Comparison of ENCODE assay signal across 8 cellular contexts in the genomic region with DNA sequence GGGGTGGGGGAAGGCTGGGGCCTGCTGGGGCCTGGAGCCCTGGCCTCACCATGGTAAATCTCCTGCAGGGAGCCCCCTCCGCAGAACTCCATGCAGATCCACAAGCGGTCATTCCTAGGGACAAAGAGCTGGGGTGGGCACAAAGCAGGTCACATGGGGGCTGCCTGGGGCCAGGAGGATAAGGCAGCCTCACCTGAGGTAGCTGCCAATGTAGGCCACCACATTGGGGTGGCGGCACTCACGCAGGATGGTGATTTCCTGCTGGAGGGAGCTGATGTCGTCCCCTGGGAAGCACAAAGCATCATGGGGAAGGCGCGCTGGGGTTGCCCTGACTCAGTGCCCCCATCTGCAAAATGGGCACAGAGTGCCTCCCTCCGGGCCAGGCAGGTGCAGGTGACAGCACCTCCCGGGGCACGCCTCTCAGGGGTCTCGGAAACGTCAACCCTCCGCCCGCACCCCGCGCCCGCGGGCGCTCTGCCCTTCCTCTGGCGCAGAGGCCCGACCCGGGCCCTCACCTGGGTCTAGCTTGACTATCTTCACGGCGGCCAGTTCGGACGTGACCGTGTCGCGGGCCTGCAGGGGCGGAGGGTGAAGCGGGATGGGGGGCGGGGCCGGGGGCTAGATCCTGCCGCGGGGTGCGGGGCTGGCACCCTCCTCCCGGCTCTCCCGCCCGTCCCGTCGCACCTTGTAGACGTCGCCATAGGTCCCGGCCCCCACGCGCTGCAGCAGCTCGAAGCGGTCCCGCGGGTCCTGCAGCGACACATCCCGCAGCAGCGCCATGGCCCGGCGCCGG. TPM values are rescaled to one million over a fixed set of nuclear protein-coding genes. Genes with fewer than 3 reads are reported as not detected.
DNase-seq lines count a peak whose midpoint lies in the region; ATAC-seq and TF ChIP-seq lines count a peak whose summit lies in the region.

No MANE protein-coding gene starts in this region.

- POLR2A ChIA-PET in SK-N-SH (lab: Yijun Ruan, JAX): interaction anchor here (0.9 kb wide), 1 partner anchor 332 kb away, joined by 3 read pairs; no protein-coding TSS in a partner anchor

- CTCF ChIA-PET in SK-N-SH (lab: Yijun Ruan, JAX): interaction anchor here (0.8 to 3.3 kb wide), 6 partner anchors 10 to 297 kb away, joined by 3 to 20 read pairs (median 4); a partner anchor contains a TSS

- H3K27ac ChIP-seq in SK-N-SH (ENCODE audit: low read depth in 2 of 2, low read length in 1 of 2): peak overlapping the region in 1 of 2 experiments; percentile 62; a peak in 1 of 4 replicates
- H3K27ac ChIP-seq in right atrium auricular region: peak overlapping the region; percentile 78 to 92
- H3K27ac ChIP-seq in smooth muscle cell (ENCODE audit: low read depth): no peak overlapping the region

- H3K36me3 ChIP-seq in SK-N-SH (replicated peaks in 1 of 2; ENCODE audit: control insufficient read depth in 1 of 2, insufficient read depth in 2 of 2, low read length in 1 of 2) (peaks cover 0 to 34% of the 10 kb centered on the region in 2 experiments), right atrium auricular region (peaks cover 13% of the 10 kb centered on the region), smooth muscle cell (ENCODE audit: low read depth) (no peaks in the 10 kb centered on the region)

- H3K79me2 ChIP-seq in SK-N-SH (ENCODE audit: insufficient read depth) (no peaks in the 10 kb centered on the region), smooth muscle cell (ENCODE audit: low read depth) (no peaks in the 10 kb centered on the region)

- TF ChIP-seq EP300 in SK-N-SH (IDR thresholded peaks at IDR 0.05; ENCODE audit: borderline replicate concordance in 1 of 2, low read depth in 1 of 2, low read length in 1 of 2): no peak

- H3K4me3 ChIP-seq in SK-N-SH (ENCODE audit: low read depth in 2 of 2, low read length in 1 of 2): peak overlapping the region; percentile 68 to 69
- H3K4me3 ChIP-seq in right atrium auricular region: peak overlapping the region; percentile 68 to 71
- peak overlapping the region; percentile 87 for H3K4me3 ChIP-seq in smooth muscle cell

- H3F3A ChIP-seq in SK-N-SH (replicated peaks; ENCODE audit: insufficient read depth): peaks cover 3% of the 10 kb centered on the region
- H3F3A ChIP-seq in smooth muscle cell (ENCODE audit: low read depth): peaks cover 7% of the 10 kb centered on the region

- no peaks in the 10 kb centered on the region for H3K9me3 ChIP-seq in SK-N-SH
- no peaks in the 10 kb centered on the region for H3K9me3 ChIP-seq in right atrium auricular region
- no peaks in the 10 kb centered on the region for H3K9me3 ChIP-seq in smooth muscle cell (replicated peaks; ENCODE audit: low read depth)

- DNase-seq in SK-N-SH (peak; percentile 61), right atrium auricular region (ENCODE audit: low spot score) (no peak), smooth muscle cell (lab: John Stamatoyannopoulos, UW; ENCODE audit: unreplicated experiment) (no peak), kidney tubule cell (ENCODE audit: low spot score) (no peak), NCI-H1694 treated with DMSO at 0.1 percent for 48 hours (lab: John Stamatoyannopoulos, UW) (no peak)
- DNase-seq in activated T-cell treated with anti-CD3 and anti-CD28 coated beads, Interleukin-2, amount 50 U/mL, for 48 hours: peak; percentile 55 to 59

- no peak for TF ChIP-seq RAD21 in SK-N-SH (IDR thresholded peaks at IDR 0.05; ENCODE audit: low read length)

- H4K20me1 ChIP-seq in SK-N-SH (ENCODE audit: insufficient read depth): no peaks in the 10 kb centered on the region
- H4K20me1 ChIP-seq in smooth muscle cell (ENCODE audit: low read depth): no peaks in the 10 kb centered on the region

- no peak for TF ChIP-seq CTCF in SK-N-SH (IDR thresholded peaks at IDR 0.05)
- no peak for TF ChIP-seq CTCF in right atrium auricular region (IDR thresholded peaks at IDR 0.05)
- no peak for TF ChIP-seq CTCF in smooth muscle cell (IDR thresholded peaks at IDR 0.05; ENCODE audit: borderline replicate concordance, insufficient read depth, poor library complexity, severe bottlenecking)

- H3K4me1 ChIP-seq in SK-N-SH (ENCODE audit: control insufficient read depth in 1 of 2, insufficient read depth in 2 of 2, low read depth in 1 of 2, low read length in 1 of 2) (peaks cover 7 to 18% of the 10 kb centered on the region in 2 experiments; a peak in 2 of 4 replicates), right atrium auricular region (peaks cover 0 to 27% of the 10 kb centered on the region in 2 donors), smooth muscle cell (ENCODE audit: low read depth) (peaks cover 12% of the 10 kb centered on the region)

- H3K9ac ChIP-seq in SK-N-SH: peak overlapping the region; percentile 43
- no peak overlapping the region for H3K9ac ChIP-seq in smooth muscle cell (ENCODE audit: low read depth)

- peak overlapping the region; percentile 89 for H3K4me2 ChIP-seq in SK-N-SH
- peak overlapping the region; percentile 85 for H3K4me2 ChIP-seq in smooth muscle cell

- H3K9me2 ChIP-seq in SK-N-SH: no peaks in the 10 kb centered on the region

- no peak for ATAC-seq in SK-N-SH treated with all-trans-retinoic acid at 6 μM for 48 hours
- ATAC-seq in HG03354 (IDR thresholded peaks at IDR 0.05; ENCODE audit: poor library complexity, severe bottlenecking, unreplicated experiment): peak; percentile 25

- WGBS in SK-N-SH (ENCODE audit: low lambda C conversion rate): 9% methylated on average over 17 of the region's 56 CpGs
- WGBS in smooth muscle cell (ENCODE audit: low lambda C conversion rate): 21% methylated on average over 30 of the region's 56 CpGs

- H2AFZ ChIP-seq in SK-N-SH (ENCODE audit: low read depth) (peak overlapping the region; percentile 72; the same call in 1 of the 2 replicates), smooth muscle cell (ENCODE audit: low read depth) (peak overlapping the region; percentile 24)

- no peaks in the 10 kb centered on the region for H3K27me3 ChIP-seq in SK-N-SH (ENCODE audit: insufficient read depth)
- no peaks in the 10 kb centered on the region for H3K27me3 ChIP-seq in right atrium auricular region
- no peaks in the 10 kb centered on the region for H3K27me3 ChIP-seq in smooth muscle cell (ENCODE audit: low read depth)

TF ChIP-seq in SK-N-SH, 30 proteins besides CTCF, POLR2A, EP300 and RAD21:
- TF ChIP-seq RCOR1 (IDR thresholded peaks at IDR 0.05; ENCODE audit: low read length) (0 out of 2 replicates have a peak, but pooled peaks have one; percentile 7), CHD2 (IDR thresholded peaks at IDR 0.05; ENCODE audit: low read length, partially characterized antibody) (no peak)
TF ChIP-seq in SK-N-SH: peak in this region for 1.

TF ChIP-seq in SK-N-SH treated with all-trans-retinoic acid at 6 μM for 48 hours, 23 proteins besides CTCF, POLR2A, EP300 and RAD21 (continues in another document):
- no peak for TF ChIP-seq ARNTL (CRISPR knock-in tag; IDR thresholded peaks at IDR 0.05; ENCODE audit: borderline replicate concordance, low read depth)
- TF ChIP-seq OSR1 (CRISPR knock-in tag; IDR thresholded peaks at IDR 0.05): no peak
- TF ChIP-seq ZFP30 (CRISPR knock-in tag; IDR thresholded peaks at IDR 0.05): no peak
- no peak for TF ChIP-seq ZFP3 (CRISPR knock-in tag; IDR thresholded peaks at IDR 0.05)
- TF ChIP-seq, protein P1, sequence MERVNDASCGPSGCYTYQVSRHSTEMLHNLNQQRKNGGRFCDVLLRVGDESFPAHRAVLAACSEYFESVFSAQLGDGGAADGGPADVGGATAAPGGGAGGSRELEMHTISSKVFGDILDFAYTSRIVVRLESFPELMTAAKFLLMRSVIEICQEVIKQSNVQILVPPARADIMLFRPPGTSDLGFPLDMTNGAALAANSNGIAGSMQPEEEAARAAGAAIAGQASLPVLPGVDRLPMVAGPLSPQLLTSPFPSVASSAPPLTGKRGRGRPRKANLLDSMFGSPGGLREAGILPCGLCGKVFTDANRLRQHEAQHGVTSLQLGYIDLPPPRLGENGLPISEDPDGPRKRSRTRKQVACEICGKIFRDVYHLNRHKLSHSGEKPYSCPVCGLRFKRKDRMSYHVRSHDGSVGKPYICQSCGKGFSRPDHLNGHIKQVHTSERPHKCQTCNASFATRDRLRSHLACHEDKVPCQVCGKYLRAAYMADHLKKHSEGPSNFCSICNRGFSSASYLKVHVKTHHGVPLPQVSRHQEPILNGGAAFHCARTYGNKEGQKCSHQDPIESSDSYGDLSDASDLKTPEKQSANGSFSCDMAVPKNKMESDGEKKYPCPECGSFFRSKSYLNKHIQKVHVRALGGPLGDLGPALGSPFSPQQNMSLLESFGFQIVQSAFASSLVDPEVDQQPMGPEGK (CRISPR knock-in tag; IDR thresholded peaks at IDR 0.05; ENCODE audit: borderline replicate concordance): no peak
- no peak for TF ChIP-seq RARB (CRISPR knock-in tag; IDR thresholded peaks at IDR 0.05)

RNA-seq across cellular contexts. Expression of a gene that starts 0.4 kb away (rescaled TPM):
- 17.4 and 20.0 TPM in 2 replicates for polyA plus RNA-seq in SK-N-SH (2012; rRNA removed)
- polyA plus RNA-seq in SK-N-SH (2012; cell fraction: cytosol; rRNA removed): 6.5 and 10.8 TPM in 2 replicates
- polyA plus RNA-seq in SK-N-SH (2012; cell fraction: nucleus; rRNA removed): 52.1 and 63.7 TPM in 2 replicates
- 10 to 100 TPM; 19.4 to 20.4 TPM for total RNA-seq in right atrium auricular region
- total RNA-seq in smooth muscle cell: 25.9 and 28.9 TPM in 2 replicates
- 20.0 and 23.6 TPM in 2 replicates for polyA plus RNA-seq in smooth muscle cell

RNA-seq across cellular contexts. Expression of a gene that starts 7.8 kb away (rescaled TPM):
- polyA plus RNA-seq in SK-N-SH (2012; rRNA removed): 40.7 and 52.9 TPM in 2 replicates
- polyA plus RNA-seq in SK-N-SH (2012; cell fraction: cytosol; rRNA removed): 17.3 and 26.9 TPM in 2 replicates
- 101 and 105 TPM in 2 replicates for polyA plus RNA-seq in SK-N-SH (2012; cell fraction: nucleus; rRNA removed)
- total RNA-seq in right atrium auricular region: 1 to 10 TPM; 7.2 to 9.8 TPM
- total RNA-seq in smooth muscle cell: 10.5 and 11.6 TPM in 2 replicates
- 35.4 and 37.3 TPM in 2 replicates for polyA plus RNA-seq in smooth muscle cell

RNA-seq across cellular contexts. Expression of a gene that starts 24.2 kb away (rescaled TPM):
- polyA plus RNA-seq in SK-N-SH (2012; rRNA removed) (59.4 and 66.3 TPM in 2 replicates), smooth muscle cell (84.2 and 101 TPM in 2 replicates)
- polyA plus RNA-seq in SK-N-SH (2012; cell fraction: cytosol; rRNA removed): 60.8 and 62.6 TPM in 2 replicates
- polyA plus RNA-seq in SK-N-SH (2012; cell fraction: nucleus; rRNA removed): 316 TPM in 2 replicates
- total RNA-seq in right atrium auricular region (100 to 1,000 TPM; 196 to 213 TPM), smooth muscle cell (78.8 and 115 TPM in 2 replicates)

RNA-seq across cellular contexts. Expression of a gene that starts 41.9 kb away (rescaled TPM):
- polyA plus RNA-seq in SK-N-SH (2012; rRNA removed): 0.33 and 0.42 TPM in 2 replicates
- polyA plus RNA-seq in SK-N-SH (2012; cell fraction: cytosol; rRNA removed): 0.15 and 0.25 TPM in 2 replicates
- 1.00 and 1.3 TPM in 2 replicates for polyA plus RNA-seq in SK-N-SH (2012; cell fraction: nucleus; rRNA removed)
- 1 to 10 TPM in 1 of 2 donors, under 1 TPM in 1; 0.33 to 1.0 TPM for total RNA-seq in right atrium auricular region
- total RNA-seq in smooth muscle cell: 3.0 and 4.7 TPM in 2 replicates
- 1.7 and 5.9 TPM in 2 replicates for polyA plus RNA-seq in smooth muscle cell

RNA-seq across cellular contexts. Expression of a gene that starts 42.8 kb away (rescaled TPM):
- polyA plus RNA-seq in SK-N-SH (2012; rRNA removed): 0.08 TPM in 2 replicates
- 0.03 and 0.05 TPM in 2 replicates for polyA plus RNA-seq in SK-N-SH (2012; cell fraction: cytosol; rRNA removed)
- polyA plus RNA-seq in SK-N-SH (2012; cell fraction: nucleus; rRNA removed): 0.21 and 0.23 TPM in 2 replicates
- 10 to 100 TPM; 17.8 to 84.7 TPM for total RNA-seq in right atrium auricular region
- total RNA-seq in smooth muscle cell: 0.58 and 2.2 TPM in 2 replicates
- 1.1 and 2.0 TPM in 2 replicates for polyA plus RNA-seq in smooth muscle cell

Comparison
In these comparisons a context has a peak if more than half of its experiments do, and no peak if none do; other contexts are left out.
1. DNase-seq: peak in SK-N-SH (single experiment) and activated T-cell treated with anti-CD3 and anti-CD28 coated beads, Interleukin-2, amount 50 U/mL, for 48 hours (2 of 2); none in right atrium auricular region (single experiment), smooth muscle cell (single experiment), kidney tubule cell (single experiment) and NCI-H1694 treated with DMSO at 0.1 percent for 48 hours (single experiment).
2. Peak in every context shown above with its lines, with median percentiles within 50 percentile points of each other: H3K4me3 ChIP-seq.